Comparison of ENCODE assay signal across 8 cellular contexts in the genomic region with DNA sequence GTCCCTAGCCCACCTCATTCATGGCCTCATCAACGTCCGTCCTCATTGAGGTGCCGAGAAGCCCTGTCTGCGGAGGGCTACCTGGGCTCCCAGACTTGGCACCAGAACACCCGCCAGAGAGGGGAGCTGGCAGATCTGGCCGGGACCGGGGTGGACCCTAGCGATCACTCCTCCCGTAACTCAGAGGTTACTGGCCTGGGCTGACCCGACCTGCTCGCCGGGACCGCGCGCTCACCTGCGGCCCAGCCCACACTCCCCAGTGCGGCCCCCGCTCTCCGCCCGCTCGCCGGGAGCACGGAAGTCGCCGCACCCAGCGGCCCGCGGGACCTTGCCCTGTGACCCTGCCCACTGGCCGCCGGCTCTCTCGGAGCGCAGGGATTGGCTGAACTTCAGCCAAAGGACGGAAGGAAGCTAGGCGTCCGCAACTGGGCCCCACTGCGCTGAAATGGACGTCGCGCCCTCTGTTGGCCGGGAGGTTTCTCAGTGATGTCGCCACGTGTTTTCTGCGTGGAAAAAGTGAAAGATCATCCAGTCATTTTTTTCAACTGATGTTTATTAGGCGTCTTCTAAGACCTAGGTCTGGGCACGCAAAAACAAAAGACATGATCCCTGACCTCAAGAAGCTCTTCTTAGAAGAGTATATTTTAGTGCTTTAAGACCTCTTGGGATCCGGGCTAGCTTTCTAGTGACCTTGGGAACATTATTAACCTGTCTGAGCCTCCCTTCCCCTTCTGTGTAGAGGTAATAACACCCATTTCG. TPM values are rescaled to one million over a fixed set of nuclear protein-coding genes. Genes with fewer than 3 reads are reported as not detected.
DNase-seq lines count a peak whose midpoint lies in the region; ATAC-seq and TF ChIP-seq lines count a peak whose summit lies in the region.

TSS of gene SMIM12 (minus strand) at position 308 of the 759 bp plus-strand sequence. CDS start 3,772 bp downstream, outside the sequence.

- H3K36me3 Mint-ChIP-seq in GM23338 (ENCODE audit: low read depth) (peaks cover 20% of the 10 kb centered on the region), natural killer cell (no peaks in the 10 kb centered on the region)
- peaks cover 19% of the 10 kb centered on the region for H3K36me3 Mint-ChIP-seq in activated T-helper 2 cell treated with anti-CD3 and anti-CD28 coated beads, Interferon-gamma antibody, Interleukin-2, Interleukin-4, amounts not matched to agents 10 μg/mL and 5 μg/mL and 100 μg/mL, durations not matched to agents 14 hours and 24 hours and 36 hours (ENCODE audit: low read depth)

- intact Hi-C loops in activated T-helper 2 cell treated with anti-CD3 and anti-CD28 coated beads, Interferon-gamma antibody, Interleukin-2, Interleukin-4, amounts not matched to agents 10 μg/mL and 5 μg/mL and 100 μg/mL, durations not matched to agents 14 hours and 24 hours and 36 hours (cut with micrococcal nuclease), result loop anchor here (1.0 to 5.0 kb wide), 3 partner anchors 128 to 323 kb away; partner anchors contain the start of gene TMEM35B
- intact Hi-C loops in natural killer cell (cut with micrococcal nuclease), result loop anchor here (10.0 kb wide), 1 partner anchor 335 kb away; the partner anchor contains the start of gene SFPQ

- H3K9me3 Mint-ChIP-seq in GM23338 (0 out of 3 replicates have a peak, but pooled peaks cover 5% of the 10 kb centered on the region), natural killer cell (no peaks in the 10 kb centered on the region)
- no peaks in the 10 kb centered on the region for H3K9me3 Mint-ChIP-seq in activated T-helper 2 cell treated with anti-CD3 and anti-CD28 coated beads, Interferon-gamma antibody, Interleukin-2, Interleukin-4, amounts not matched to agents 10 μg/mL and 5 μg/mL and 100 μg/mL, durations not matched to agents 14 hours and 24 hours and 36 hours

- TF ChIP-seq CTCF in GM23338 (conservative IDR thresholded peaks at IDR 0.05; ENCODE audit: low read depth in 2 of 2) (peak; percentile 90 to 91), LNCAP (IDR thresholded peaks at IDR 0.05) (peak; percentile 92), RWPE2 (IDR thresholded peaks at IDR 0.05; ENCODE audit: poor library complexity, severe bottlenecking) (peak; percentile 97), fibroblast of mammary gland (conservative IDR thresholded peaks at IDR 0.05; ENCODE audit: control insufficient read depth, insufficient read depth, low read depth, low read length) (peak; percentile 73), natural killer cell (IDR thresholded peaks at IDR 0.05) (peak; percentile 86)

- H4K20me1 ChIP-seq in GM23338 (replicated peaks; ENCODE audit: insufficient read depth), result peaks cover 11% of the 10 kb centered on the region; the same call in 1 of the 2 replicates

- H3F3A ChIP-seq in GM23338 (replicated peaks; ENCODE audit: low read depth), result no peaks in the 10 kb centered on the region

- H3K4me1 ChIP-seq in GM23338 (ENCODE audit: insufficient read depth) (peaks cover 10% of the 10 kb centered on the region; the same call in 1 of the 2 replicates), RWPE2 (ENCODE audit: insufficient read depth, poor library complexity, severe bottlenecking) (peaks cover 6% of the 10 kb centered on the region)

- H3K27me3 Mint-ChIP-seq in GM23338 (ENCODE audit: insufficient read depth, low read depth, poor library complexity) (peaks cover 7% of the 10 kb centered on the region), natural killer cell (ENCODE audit: low read depth in 2 of 2) (no peaks in the 10 kb centered on the region)
- no peaks in the 10 kb centered on the region for H3K27me3 Mint-ChIP-seq in activated T-helper 2 cell treated with anti-CD3 and anti-CD28 coated beads, Interferon-gamma antibody, Interleukin-2, Interleukin-4, amounts not matched to agents 10 μg/mL and 5 μg/mL and 100 μg/mL, durations not matched to agents 14 hours and 24 hours and 36 hours (ENCODE audit: low read depth)

- H3K4me1 Mint-ChIP-seq in GM23338 (peaks cover 12% of the 10 kb centered on the region), natural killer cell (peaks cover 59 to 61% of the 10 kb centered on the region in 2 donors)
- H3K4me1 Mint-ChIP-seq in activated T-helper 2 cell treated with anti-CD3 and anti-CD28 coated beads, Interferon-gamma antibody, Interleukin-2, Interleukin-4, amounts not matched to agents 10 μg/mL and 5 μg/mL and 100 μg/mL, durations not matched to agents 14 hours and 24 hours and 36 hours (ENCODE audit: low read depth), result peaks cover 46% of the 10 kb centered on the region

- H3K27ac ChIP-seq in GM23338 (ENCODE audit: low read depth) (peak within 1 kb of the TSS; percentile 50; the same call in 1 of the 2 replicates), RWPE2 (ENCODE audit: poor library complexity, severe bottlenecking) (peak within 1 kb of the TSS; percentile 49)

- H3K79me2 ChIP-seq in GM23338 (replicated peaks; ENCODE audit: insufficient read depth), result peaks cover 30% of the 10 kb centered on the region

- H3K9me3 ChIP-seq in RWPE2 (ENCODE audit: severe bottlenecking), result no peaks in the 10 kb centered on the region

- H3K4me2 ChIP-seq in GM23338, result peak within 1 kb of the TSS; percentile 98

- H3K4me3 ChIP-seq in GM23338 (peak within 1 kb of the TSS; percentile 97), RWPE2 (ENCODE audit: severe bottlenecking) (peak within 1 kb of the TSS; percentile 70), fibroblast of mammary gland (ENCODE audit: control insufficient read depth, low read depth, low read length) (peak within 1 kb of the TSS; percentile 99)

- H3K27me3 ChIP-seq in GM23338 (ENCODE audit: insufficient read depth) (peaks cover 6% of the 10 kb centered on the region; the same call in 1 of the 2 replicates), RWPE2 (ENCODE audit: insufficient read depth, poor library complexity, severe bottlenecking) (no peaks in the 10 kb centered on the region)

- H3K9me2 ChIP-seq in GM23338 (ENCODE audit: insufficient read depth), result no peaks in the 10 kb centered on the region; the same call in 1 of the 2 replicates

- peak within 1 kb of the TSS; percentile 99 for H3K4me3 Mint-ChIP-seq in GM23338
- peak within 1 kb of the TSS; percentile 98 for H3K4me3 Mint-ChIP-seq in activated T-helper 2 cell treated with anti-CD3 and anti-CD28 coated beads, Interferon-gamma antibody, Interleukin-2, Interleukin-4, amounts not matched to agents 10 μg/mL and 5 μg/mL and 100 μg/mL, durations not matched to agents 14 hours and 24 hours and 36 hours (ENCODE audit: low read depth)
- peak within 1 kb of the TSS; percentile 96 for H3K4me3 Mint-ChIP-seq in natural killer cell

- DNase-seq in EH (ENCODE audit: low read depth), result peak; percentile 94
- DNase-seq in GM23338 (ENCODE audit: low spot score), result peak; percentile 94
- DNase-seq in RWPE2 (ENCODE audit: low spot score), result peak; percentile 89
- peak; percentile 86 for DNase-seq in activated T-helper 2 cell treated with anti-CD3 and anti-CD28 coated beads, Interferon-gamma antibody, Interleukin-2, Interleukin-4, amounts not matched to agents 10 μg/mL and 5 μg/mL and 100 μg/mL, durations not matched to agents 14 hours and 24 hours and 36 hours (ENCODE audit: low spot score)
- DNase-seq in fibroblast of mammary gland (ENCODE audit: low read depth), result peak; percentile 94
- peak; percentile 87 for DNase-seq in natural killer cell
- peak; percentile 95 for DNase-seq in stimulated activated naive CD4-positive, alpha-beta T cell treated with Interleukin-2 at 50 U/mL for 16 hours (lab: John Stamatoyannopoulos, UW)

- H2AFZ ChIP-seq in GM23338, result peak within 1 kb of the TSS; percentile 85

- ATAC-seq in GM23338, result peak; percentile 99
- peak; percentile 97 for ATAC-seq in RWPE2 (ENCODE audit: low read depth)
- peak; percentile 96 to 99 (median 99) for ATAC-seq in natural killer cell

- H3K27ac Mint-ChIP-seq in GM23338 (peak within 1 kb of the TSS; percentile 48; the same call in 1 of the 2 replicates), natural killer cell (peak within 1 kb of the TSS; percentile 83 to 94)
- peak within 1 kb of the TSS; percentile 97 for H3K27ac Mint-ChIP-seq in activated T-helper 2 cell treated with anti-CD3 and anti-CD28 coated beads, Interferon-gamma antibody, Interleukin-2, Interleukin-4, amounts not matched to agents 10 μg/mL and 5 μg/mL and 100 μg/mL, durations not matched to agents 14 hours and 24 hours and 36 hours

- H3K36me3 ChIP-seq in GM23338 (ENCODE audit: insufficient read depth) (0 out of 2 replicates have a peak, but pooled peaks cover 4% of the 10 kb centered on the region), RWPE2 (ENCODE audit: low read depth) (peaks cover 21% of the 10 kb centered on the region)

TF ChIP-seq in GM23338, 12 proteins besides CTCF, POLR2A, EP300 and RAD21:
- TF ChIP-seq CREB1 (CRISPR knock-in tag; IDR thresholded peaks at IDR 0.05; ENCODE audit: low read depth), result peak; percentile 69
- no peak for TF ChIP-seq JUNB (IDR thresholded peaks at IDR 0.05; ENCODE audit: unreplicated experiment)
- peak; percentile 97 for TF ChIP-seq POLR2AphosphoS5 (IDR thresholded peaks at IDR 0.05; ENCODE audit: low read depth)
- TF ChIP-seq ETS1 (IDR thresholded peaks at IDR 0.05), result peak; percentile 75
TF ChIP-seq in GM23338: peak in this region for 3.

RNA-seq across cellular contexts. Expression of gene SMIM12, which starts in this region (rescaled TPM):
- total RNA-seq in GM23338 (2014; rRNA removed; shearing (Covaris generic)), result 25.3 and 28.5 TPM in 2 replicates
- 22.3 and 22.7 TPM in 2 replicates for polyA plus RNA-seq in GM23338 (2016; fragmentation: Nextera tagmentation; extraction: Ambion mirVana)
- total RNA-seq in activated T-helper 2 cell treated with anti-CD3 and anti-CD28 coated beads, Interferon-gamma antibody, Interleukin-2, Interleukin-4, amounts not matched to agents 10 μg/mL and 5 μg/mL and 100 μg/mL, durations not matched to agents 14 hours and 24 hours and 36 hours, result 58.7 and 59.3 TPM in 2 replicates
- 10 to 100 TPM; 33.4 to 44.5 (median 36.5) TPM for total RNA-seq in natural killer cell

Comparison
In these comparisons a context has a peak if more than half of its experiments do, and no peak if none do; other contexts are left out.
1. Peak in every context shown above with its lines: DNase-seq, ATAC-seq, H3K4me3 ChIP-seq and H3K27ac ChIP-seq.